Comparison of ENCODE assay signal across 26 cellular contexts in the genomic region with DNA sequence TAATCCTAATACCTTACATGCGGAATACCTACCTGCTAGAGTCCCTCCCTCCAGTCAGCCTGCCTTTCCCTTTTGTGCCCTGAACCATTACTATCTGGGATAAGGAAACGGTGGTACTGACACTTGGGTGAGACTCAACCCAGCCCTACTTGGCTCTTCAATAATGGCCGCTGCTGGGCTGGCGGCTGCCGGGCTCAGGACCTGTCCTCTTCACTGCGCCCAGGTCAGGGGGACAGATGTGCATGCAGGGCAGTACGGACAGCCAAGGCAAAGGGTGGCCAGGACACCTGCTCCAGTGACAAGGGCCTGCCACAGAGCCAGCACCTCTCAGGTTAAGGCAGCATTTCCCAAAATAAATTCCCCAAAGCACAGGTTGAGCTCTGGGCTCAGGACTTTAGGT. TPM values are rescaled to one million over a fixed set of nuclear protein-coding genes. Genes with fewer than 3 reads are reported as not detected.
A peak's percentile ranks its signal among the peaks of the same experiment; 100 is the strongest.
DNase-seq lines count a peak whose midpoint lies in the region; ATAC-seq, FAIRE-seq and TF ChIP-seq lines count a peak whose summit lies in the region.
"Had no signal": no experiment of that assay in that cellular context is flagged by ENCODE, and none has a peak within 500 bp of the region (broad histone marks: within the 10 kb centered on the region; RNA-seq: fewer than 3 reads in every experiment).

No MANE protein-coding gene starts in this region.

- H2AFZ ChIP-seq in HepG2 (ENCODE audit: low read length) = no peak overlapping the region

- CTCF ChIA-PET in HepG2 (lab: Yijun Ruan, JAX; ENCODE audit: low intra/inter-chr PET ratio, low total read pairs) = interaction anchor here (4.1 kb wide), 1 partner anchor 104 kb away, joined by 29 read pairs; no protein-coding TSS in a partner anchor
- CTCF ChIA-PET in activated naive CD4-positive, alpha-beta T cell treated with anti-CD3 and anti-CD28 coated beads, Interleukin-2, amount 10 ng/mL, durations not matched to agents 7 days and 5 days (lab: Charles Lee) = interaction anchor here (0.8 to 5.3 kb wide), 9 partner anchors 13 to 131 kb away, joined by 3 to 41 read pairs (median 4); no protein-coding TSS in a partner anchor

- no peaks in the 10 kb centered on the region for H3K27me3 Mint-ChIP-seq in activated naive CD4-positive, alpha-beta T cell treated with anti-CD3 and anti-CD28 coated beads, Interleukin-2, amount 10 ng/mL, durations not matched to agents 7 days and 5 days
- H3K27me3 Mint-ChIP-seq: CD4-positive, alpha-beta T cell had no signal

- no peak for TF ChIP-seq CTCF in RWPE2 (IDR thresholded peaks at IDR 0.05; ENCODE audit: poor library complexity, severe bottlenecking)
- no peak for TF ChIP-seq CTCF in HepG2 (CRISPR knock-in tag; IDR thresholded peaks at IDR 0.05)
- TF ChIP-seq CTCF in spleen (IDR thresholded peaks at IDR 0.05 in 8 of 11, conservative IDR thresholded peaks at IDR 0.05 in 3 of 11) = no peak

- no TSS peak for BruUV-seq in HepG2 (replicated peaks; lab: Mats Ljungman, UMichigan)

- no peak for TF ChIP-seq EP300 in HepG2 (IDR thresholded peaks at IDR 0.05; ENCODE audit: low read depth in 2 of 2, low read length in 2 of 2)
- no peak for TF ChIP-seq EP300 in HepG2 (CRISPR knock-in tag; IDR thresholded peaks at IDR 0.05; ENCODE audit: borderline replicate concordance)

- peak; percentile 60 for DNase-seq in Right ventricle myocardium inferior (ENCODE audit: missing footprints)
- DNase-seq in right cardiac atrium = no peak
- peak; percentile 80 for DNase-seq in RWPE2 (ENCODE audit: low spot score)
- no peak for DNase-seq in HepG2 (ENCODE audit: low spot score)
- DNase-seq in spleen = peak; percentile 58
- no peak for DNase-seq in activated naive CD4-positive, alpha-beta T cell treated with anti-CD3 and anti-CD28 coated beads, Interleukin-2, amount 10 ng/mL, durations not matched to agents 7 days and 5 days
- DNase-seq: AML-193, Karpas-422, NCI-H1092, NCI-H1417 treated with DMSO at 0.1 percent for 48 hours, NCI-H1694 treated with DMSO at 0.1 percent for 48 hours, NCI-H2171, NCI-H226, NCI-H510A, NCI-H69, RPMI8226, SHP77 treated with DMSO at 0.1 percent for 48 hours had no signal

- in situ Hi-C loops in HepG2 (cut with HindIII; ENCODE audit: extremely low pct_ligation_motif_present, low pct_unique_long_range_greater_than_20kb) = no loop called here

- H3K9me3 ChIP-seq in right cardiac atrium (ENCODE audit: control insufficient read depth, low read length) (no peaks in the 10 kb centered on the region), RWPE2 (ENCODE audit: severe bottlenecking) (no peaks in the 10 kb centered on the region), HepG2 (ENCODE audit: low read length) (no peaks in the 10 kb centered on the region), spleen (no peaks in the 10 kb centered on the region)
- H3K9me3 ChIP-seq: A549; BLaER1 treated with 17β-estradiol and CSF1 and Interleukin-3, amounts not matched to agents 10 nM and 100 nM had no signal

- H3K36me3 ChIP-seq in RWPE2 (ENCODE audit: low read depth) (peaks cover 45% of the 10 kb centered on the region), HepG2 (replicated peaks in 1 of 2; ENCODE audit: control insufficient read depth in 1 of 2, insufficient read depth in 2 of 2, low read length in 2 of 2) (peaks cover 15 to 22% of the 10 kb centered on the region in 2 experiments), spleen (peaks cover 0 to 42% (median 18%) of the 10 kb centered on the region in 6 donors)

- no peak overlapping the region for H3K27ac Mint-ChIP-seq in activated naive CD4-positive, alpha-beta T cell treated with anti-CD3 and anti-CD28 coated beads, Interleukin-2, amount 10 ng/mL, durations not matched to agents 7 days and 5 days
- H3K27ac Mint-ChIP-seq: CD4-positive, alpha-beta T cell had no signal

- peaks cover 27% of the 10 kb centered on the region for H3K36me3 Mint-ChIP-seq in activated naive CD4-positive, alpha-beta T cell treated with anti-CD3 and anti-CD28 coated beads, Interleukin-2, amount 10 ng/mL, durations not matched to agents 7 days and 5 days

- no peak overlapping the region for H3K4me3 ChIP-seq in right cardiac atrium (ENCODE audit: low read length)
- no peak overlapping the region for H3K4me3 ChIP-seq in RWPE2 (ENCODE audit: severe bottlenecking)
- no peak overlapping the region for H3K4me3 ChIP-seq in HepG2 (replicated peaks in 1 of 3; ENCODE audit: insufficient read depth in 1 of 3, low read depth in 2 of 3, low read length in 3 of 3)
- no peak overlapping the region for H3K4me3 ChIP-seq in spleen
- H3K4me3 ChIP-seq: A549; BLaER1 treated with 17β-estradiol and CSF1 and Interleukin-3, amounts not matched to agents 10 nM and 100 nM; SK-N-MC had no signal

- no peak overlapping the region for H3K4me2 ChIP-seq in HepG2 (ENCODE audit: low read depth, low read length)
- H3K4me2 ChIP-seq: A549; BLaER1 treated with 17β-estradiol and CSF1 and Interleukin-3, amounts not matched to agents 10 nM and 100 nM had no signal

- no peak overlapping the region for H3K9ac ChIP-seq in HepG2 (ENCODE audit: insufficient read depth, low read depth, low read length)

- POLR2A ChIA-PET in HepG2 (lab: Yijun Ruan, JAX) = no interaction called here

- H4K20me1 ChIP-seq in HepG2 (ENCODE audit: insufficient read depth, low read length) = peaks cover 12% of the 10 kb centered on the region

- no peaks in the 10 kb centered on the region for H3K9me3 Mint-ChIP-seq in activated naive CD4-positive, alpha-beta T cell treated with anti-CD3 and anti-CD28 coated beads, Interleukin-2, amount 10 ng/mL, durations not matched to agents 7 days and 5 days
- H3K9me3 Mint-ChIP-seq: CD4-positive, alpha-beta T cell had no signal

- H3K4me1 ChIP-seq in right cardiac atrium (ENCODE audit: control insufficient read depth, insufficient read depth, low read length) = peaks cover 6% of the 10 kb centered on the region
- peaks cover 25% of the 10 kb centered on the region for H3K4me1 ChIP-seq in RWPE2 (ENCODE audit: insufficient read depth, poor library complexity, severe bottlenecking)
- peaks cover 16% of the 10 kb centered on the region for H3K4me1 ChIP-seq in HepG2 (ENCODE audit: insufficient read depth, low read length)
- peaks cover 17 to 32% (median 25%) of the 10 kb centered on the region in 6 donors for H3K4me1 ChIP-seq in spleen

- H3K27ac ChIP-seq in right cardiac atrium (ENCODE audit: low read length) (no peak overlapping the region), RWPE2 (ENCODE audit: poor library complexity, severe bottlenecking) (no peak overlapping the region), HepG2 (ENCODE audit: extremely low read length, insufficient read depth, low read length) (no peak overlapping the region), spleen (no peak overlapping the region)
- H3K27ac ChIP-seq: A549; BLaER1 treated with 17β-estradiol and CSF1 and Interleukin-3, amounts not matched to agents 10 nM and 100 nM; SK-N-MC had no signal

- H3K4me1 Mint-ChIP-seq in activated naive CD4-positive, alpha-beta T cell treated with anti-CD3 and anti-CD28 coated beads, Interleukin-2, amount 10 ng/mL, durations not matched to agents 7 days and 5 days = peaks cover 16% of the 10 kb centered on the region

- intact Hi-C loops in Right ventricle myocardium inferior (cut with DNase I) (no loop called here), right cardiac atrium (cut with DNase I) (no loop called here), HepG2 (cut with micrococcal nuclease; ENCODE audit: unreplicated experiment) (no loop called here), spleen (cut with DNase I; ENCODE audit: low total_unique reads) (no loop called here)

- no peak for TF ChIP-seq RAD21 in HepG2 (CRISPR knock-in tag; IDR thresholded peaks at IDR 0.05)

- H3K27me3 ChIP-seq in right cardiac atrium (ENCODE audit: control insufficient read depth, insufficient read depth) (no peaks in the 10 kb centered on the region), RWPE2 (ENCODE audit: insufficient read depth, poor library complexity, severe bottlenecking) (no peaks in the 10 kb centered on the region), HepG2 (ENCODE audit: control insufficient read depth in 1 of 2, insufficient read depth in 2 of 2, low read length in 2 of 2) (no peaks in the 10 kb centered on the region), spleen (replicated peaks in 1 of 7) (no peaks in the 10 kb centered on the region)
- H3K27me3 ChIP-seq: BLaER1 treated with 17β-estradiol and CSF1 and Interleukin-3, amounts not matched to agents 10 nM and 100 nM had no signal

- no peak overlapping the region for H3K4me3 Mint-ChIP-seq in activated naive CD4-positive, alpha-beta T cell treated with anti-CD3 and anti-CD28 coated beads, Interleukin-2, amount 10 ng/mL, durations not matched to agents 7 days and 5 days
- H3K4me3 Mint-ChIP-seq: CD4-positive, alpha-beta T cell had no signal

- TF ChIP-seq POLR2A in HepG2 (IDR thresholded peaks at IDR 0.05; ENCODE audit: insufficient read depth in 1 of 2, low read depth in 2 of 2, low read length in 2 of 2) (no peak), spleen (IDR thresholded peaks at IDR 0.05) (no peak)

- peaks cover 7% of the 10 kb centered on the region for H3K79me2 ChIP-seq in HepG2 (ENCODE audit: insufficient read depth, low read length)

- ATAC-seq in Right ventricle myocardium inferior = no peak
- ATAC-seq in right cardiac atrium = no peak
- no peak for ATAC-seq in RWPE2 (ENCODE audit: low read depth)
- no peak for ATAC-seq in HepG2
- no peak for ATAC-seq in GM18870 (IDR thresholded peaks at IDR 0.05; ENCODE audit: unreplicated experiment)
- ATAC-seq: A549, HCT116 had no signal

- 87% methylated on average over 7 of the region's 7 CpGs for WGBS in right cardiac atrium
- WGBS in HepG2 (ENCODE audit: low lambda C conversion rate) = 98% methylated on average over 7 of the region's 7 CpGs
- WGBS in spleen, 5 donors = 96 to 97% (median 97%) methylated on average over 5 to 7 of the region's 7 CpGs

- no peak for FAIRE-seq in HepG2 (lab: Jason Lieb, UNC)
- FAIRE-seq: A549, D721Med, GM19239, H1 had no signal

RNA-seq across cellular contexts. Expression of a gene that starts 29.9 kb away (rescaled TPM):
- total RNA-seq in Right ventricle myocardium inferior (74.3 TPM), right cardiac atrium (100 to 1,000 TPM in 1 of 4 donors, 10 to 100 TPM in 3; 86.8 to 120 (median 91.9) TPM), HepG2 (2016; rRNA removed; fragmentation: Illumina TruSeq; extraction: Trizol) (81.3 and 85.1 TPM in 2 replicates), spleen (100 to 1,000 TPM; 110 to 140 (median 131) TPM)
- polyA plus RNA-seq in right cardiac atrium (86.0 TPM), HepG2 (2011; rRNA removed) (102 and 132 TPM in 2 replicates), spleen (10 to 100 TPM; 62.3 to 76.9 (median 69.5) TPM)
- 39.8 and 41.0 TPM in 2 replicates for total RNA-seq in HepG2 (2016; cell fraction: cytosol; rRNA removed; fragmentation: Illumina TruSeq; extraction: Trizol; ENCODE audit: low read depth)
- total RNA-seq in HepG2 (2016; cell fraction: insoluble cytoplasmic fraction; rRNA removed; fragmentation: Illumina TruSeq; extraction: Trizol) = 75.7 and 82.4 TPM in 2 replicates
- 77.9 and 85.1 TPM in 2 replicates for total RNA-seq in HepG2 (2016; cell fraction: membrane; rRNA removed; fragmentation: Illumina TruSeq; extraction: Trizol)
- 90.9 and 96.1 TPM in 2 replicates for total RNA-seq in HepG2 (2016; cell fraction: nucleus; rRNA removed; fragmentation: Illumina TruSeq; extraction: Trizol)
- polyA plus RNA-seq in HepG2 (2011; cell fraction: cytosol; rRNA removed) = 86.6 and 115 TPM in 2 replicates
- polyA plus RNA-seq in HepG2 (2011; cell fraction: nucleus; rRNA removed) = 112 and 127 TPM in 2 replicates
- 131 and 175 TPM in 2 replicates for polyA plus RNA-seq in HepG2 (2012)
- polyA plus RNA-seq in HepG2 (2016; cell fraction: cytosol; fragmentation: Illumina TruSeq; extraction: Trizol; ENCODE audit: low read depth) = 88.5 and 88.7 TPM in 2 replicates
- 203 and 260 TPM in 2 replicates for polyA plus RNA-seq in HepG2 (2016; cell fraction: insoluble cytoplasmic fraction; fragmentation: Illumina TruSeq; extraction: Trizol; ENCODE audit: low read depth)
- polyA plus RNA-seq in HepG2 (2016; cell fraction: membrane; fragmentation: Illumina TruSeq; extraction: Trizol; ENCODE audit: low read depth) = 179 and 185 TPM in 2 replicates
- 152 and 171 TPM in 2 replicates for polyA plus RNA-seq in HepG2 (2016; cell fraction: nucleus; fragmentation: Illumina TruSeq; extraction: Trizol; ENCODE audit: insufficient read depth, low read depth)
- 54.3 and 62.1 TPM in 2 replicates for polyA minus RNA-seq in HepG2 (2011; rRNA and poly(A)+ RNA removed; ENCODE audit: low replicate concordance)
- polyA minus RNA-seq in HepG2 (2011; cell fraction: cytosol; rRNA and poly(A)+ RNA removed) = 50.5 and 51.3 TPM in 2 replicates
- 273 and 299 TPM in 2 replicates for polyA minus RNA-seq in HepG2 (2011; cell fraction: nucleus; rRNA and poly(A)+ RNA removed)

Comparison
In these comparisons a context has a peak if more than half of its experiments do, and no peak if none do; other contexts are left out.
1. DNase-seq: peak in Right ventricle myocardium inferior (single experiment), RWPE2 (single experiment) and spleen (single experiment); none in right cardiac atrium (0 of 3), HepG2 (single experiment) and activated naive CD4-positive, alpha-beta T cell treated with anti-CD3 and anti-CD28 coated beads, Interleukin-2, amount 10 ng/mL, durations not matched to agents 7 days and 5 days (single experiment).